Comparison of ENCODE assay signal across 1 cellular context in genomic region chr14:103540816-103541493, GRCh38.
TF ChIP-seq lines count a peak whose summit lies in the region.

No MANE protein-coding gene starts in this region.

TF ChIP-seq in WTC11, 78 proteins besides CTCF, POLR2A, EP300 and RAD21:
- TF ChIP-seq USF2 (CRISPR knock-in tag; IDR thresholded peaks at IDR 0.05) (no peak), IRF1 (CRISPR knock-in tag; IDR thresholded peaks at IDR 0.05) (no peak), CBFB (CRISPR knock-in tag; IDR thresholded peaks at IDR 0.05; ENCODE audit: low read depth) (no peak), IRF2 (CRISPR knock-in tag; IDR thresholded peaks at IDR 0.05; ENCODE audit: borderline replicate concordance, low read depth) (no peak), ZNF423 (CRISPR knock-in tag; IDR thresholded peaks at IDR 0.05) (no peak), ZNF416 (CRISPR knock-in tag; IDR thresholded peaks at IDR 0.05) (no peak), AFF4 (CRISPR knock-in tag; IDR thresholded peaks at IDR 0.05; ENCODE audit: borderline replicate concordance) (no peak), USF1 (CRISPR knock-in tag; IDR thresholded peaks at IDR 0.05) (no peak), ZSCAN18 (CRISPR knock-in tag; IDR thresholded peaks at IDR 0.05) (no peak)
